In the genomic region with DNA sequence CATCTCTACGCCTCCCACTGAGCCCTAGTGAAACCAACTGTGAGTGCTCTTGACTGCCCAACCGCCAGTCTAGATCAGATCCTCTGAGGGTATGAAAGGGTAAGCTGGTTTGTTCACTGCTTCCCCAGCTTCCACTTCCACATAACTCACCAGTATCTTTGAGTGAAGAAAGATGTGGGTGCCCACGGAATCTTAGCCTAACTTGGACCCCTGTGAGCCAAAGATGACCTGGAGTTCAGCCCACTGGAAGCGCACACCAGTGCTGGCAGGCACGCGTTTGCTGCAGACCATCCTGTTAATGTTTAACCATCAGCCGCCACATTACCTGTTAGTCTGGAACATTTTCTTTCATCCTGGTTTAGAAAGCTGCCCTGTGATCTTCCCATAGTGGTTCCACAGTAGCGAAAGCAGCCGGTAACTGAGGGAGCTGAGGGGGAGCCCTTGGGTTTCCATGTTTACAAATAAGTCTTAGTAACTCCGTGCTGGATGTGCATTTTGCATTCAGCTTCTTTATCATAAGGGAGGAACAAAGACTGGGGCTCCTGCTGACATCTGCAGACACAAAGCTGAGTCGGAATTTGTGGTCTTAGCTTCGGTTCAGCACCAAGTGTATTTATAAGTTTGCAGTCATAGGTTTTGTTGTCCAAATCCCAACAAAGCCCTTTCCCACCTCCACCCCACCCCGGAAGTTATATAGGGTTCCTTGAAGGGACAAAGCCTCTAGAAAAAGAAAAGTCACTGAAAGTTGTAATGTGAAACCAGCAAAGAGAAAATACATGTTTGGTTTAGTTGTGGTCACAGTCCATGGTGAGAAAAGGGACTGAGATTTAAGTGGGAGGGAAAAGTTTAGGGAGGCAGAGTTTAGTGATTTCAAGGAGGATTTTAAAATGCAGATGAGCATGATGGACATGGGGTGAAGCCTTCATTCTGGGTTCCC, we compare ENCODE assay signal across 9 cellular contexts.
DNase-seq lines count a peak whose midpoint lies in the region; FAIRE-seq lines count a peak whose summit lies in the region.
"Had no signal": no experiment of that assay in that cellular context is flagged by ENCODE, and none has a peak within 500 bp of the region (broad histone marks: within the 10 kb centered on the region; RNA-seq: fewer than 3 reads in every experiment).

No MANE protein-coding gene starts in this region.

- H3K27ac ChIP-seq in SK-N-MC (peak overlapping the region; percentile 96), skin epidermis (peak overlapping the region in 18 of 21 experiments; percentile 1 to 74 (median 48))

- H3K4me3 ChIP-seq in HAP-1, result no peak overlapping the region
- H3K4me3 ChIP-seq in SK-N-MC, result peak overlapping the region; percentile 57
- no peak overlapping the region for H3K4me3 ChIP-seq in skin epidermis

- H3K9ac ChIP-seq in SK-N-MC (ENCODE audit: insufficient read length), result peak overlapping the region; percentile 54

- peak; percentile 71 for FAIRE-seq in islet of Langerhans (lab: Jason Lieb, UNC)

- in situ Hi-C loops in HAP-1 (cut with MboI; ENCODE audit: low sequenced_read_pairs), result no loop called here

- H3K27me3 ChIP-seq in HAP-1 (ENCODE audit: low read depth), result no peaks in the 10 kb centered on the region

- peaks cover 16% of the 10 kb centered on the region for H3K4me1 ChIP-seq in HAP-1

- H3K9me3 ChIP-seq in HAP-1 (no peaks in the 10 kb centered on the region), SK-N-MC (ENCODE audit: low read depth, low read length) (no peaks in the 10 kb centered on the region)

- DNase-seq in HAP-1 (ENCODE audit: low spot score in 2 of 2) (peak; percentile 11 to 42), SK-N-MC (ENCODE audit: low read depth, low spot score) (no peak), DMS114 treated with DMSO at 0.1 percent for 48 hours (lab: John Stamatoyannopoulos, UW; ENCODE audit: unreplicated experiment) (no peak), NCI-H2081 treated with DMSO at 0.1 percent for 48 hours (lab: John Stamatoyannopoulos, UW) (no peak)
- DNase-seq in stimulated activated CD4-positive, alpha-beta T cell treated with anti-CD3 and anti-CD28 coated beads, Interleukin-12 subunit alpha, Interleukin-12 subunit beta, amount 100 ng/mL, for 4 hours, result no peak
- DNase-seq: activated CD4-positive, alpha-beta T cell treated with anti-CD3 and anti-CD28 coated beads, Interleukin-2, amount 10 ng/mL, durations not matched to agents 24 days and 14 days; NCI-H2081 had no signal

- H3K36me3 ChIP-seq in HAP-1 (replicated peaks) (peaks cover 12% of the 10 kb centered on the region), SK-N-MC (ENCODE audit: insufficient read depth, low read length) (peaks cover 39% of the 10 kb centered on the region)

Comparison
In these comparisons a context has a peak if more than half of its experiments do, and no peak if none do; other contexts are left out.
1. DNase-seq: peak in HAP-1 (2 of 2); none in SK-N-MC (single experiment), DMS114 treated with DMSO at 0.1 percent for 48 hours (single experiment), NCI-H2081 treated with DMSO at 0.1 percent for 48 hours (single experiment) and stimulated activated CD4-positive, alpha-beta T cell treated with anti-CD3 and anti-CD28 coated beads, Interleukin-12 subunit alpha, Interleukin-12 subunit beta, amount 100 ng/mL, for 4 hours (single experiment).